22 cellular contexts compared by ENCODE assay signal in the genomic region with DNA sequence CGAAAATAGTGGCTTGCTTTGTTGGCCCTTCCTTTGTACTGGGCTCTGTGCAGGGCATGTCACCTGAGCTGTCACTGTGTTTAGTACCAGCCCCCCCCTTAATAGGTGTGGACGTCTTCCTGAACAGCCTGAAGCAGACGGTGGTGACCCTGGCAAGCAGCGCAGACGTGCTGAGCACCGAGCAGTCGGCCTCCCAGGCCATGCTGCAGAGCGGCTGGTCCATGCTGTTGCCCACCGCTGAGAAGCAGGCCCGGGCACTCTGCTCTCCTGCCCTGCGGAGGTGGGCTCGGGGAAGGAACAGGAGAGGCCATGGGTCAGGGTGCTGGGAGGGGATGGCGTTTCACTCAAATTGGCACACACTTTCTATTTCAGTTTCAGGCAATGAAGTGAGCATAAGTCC. TPM values are rescaled to one million over a fixed set of nuclear protein-coding genes. Genes with fewer than 3 reads are reported as not detected.
"Had no signal": no experiment of that assay in that cellular context is flagged by ENCODE, and none has a peak within 500 bp of the region (broad histone marks: within the 10 kb centered on the region; RNA-seq: fewer than 3 reads in every experiment).

No MANE protein-coding gene starts in this region.

RNA-seq across cellular contexts. Expression of a gene that starts 22.8 kb away (rescaled TPM):
- total RNA-seq: activated CD4-positive, alpha-beta memory T cell treated with anti-CD3 and anti-CD28 coated beads for 36 hours; activated CD4-positive, alpha-beta T cell treated with anti-CD3 and anti-CD28 coated beads for 36 hours; activated CD8-positive, alpha-beta memory T cell treated with anti-CD3 and anti-CD28 coated beads for 36 hours; activated CD8-positive, alpha-beta T cell treated with anti-CD3 and anti-CD28 coated beads for 36 hours; activated naive CD4-positive, alpha-beta T cell treated with anti-CD3 and anti-CD28 coated beads for 36 hours; activated naive CD4-positive, alpha-beta T cell treated with anti-CD3 and anti-CD28 coated beads, Interleukin-2, amount 50 U/mL, for 72 hours; activated naive CD8-positive, alpha-beta T cell treated with anti-CD3 and anti-CD28 coated beads for 36 hours; activated T-cell treated with anti-CD3 and anti-CD28 coated beads, Interleukin-2, amount 50 U/mL, for 4 hours; activated T-cell treated with anti-CD3 and anti-CD28 coated beads, Interleukin-2, amount 50 U/mL, for 72 hours; activated T-helper 1 cell treated with anti-CD3 and anti-CD28 coated beads, Interleukin-12 subunit alpha, Interleukin-12 subunit beta, Interleukin-2, Interleukin-4 antibody, amounts not matched to agents 30 ng/mL and 10 ng/mL and 1 ng/mL, durations not matched to agents 14 hours and 24 hours and 36 hours; activated T-helper 17 cell treated with anti-CD3 and anti-CD28 coated beads, Interleukin-2, amount 50 U/mL, for 72 hours; adrenal gland; aorta; astrocyte; body of pancreas; breast epithelium; cardiac septum; T-cell; T-helper 1 cell treated with Interleukin-12 subunit alpha and Interleukin-12 subunit beta and Interleukin-4 antibody, amounts not matched to agents 30 ng/mL and 1 ng/mL, for 36 hours; T-helper 17 cell; T-helper 2 cell treated with Interferon-gamma antibody and Interleukin-4, amounts not matched to agents 100 ng/mL and 5 ng/mL, for 36 hours; WTC11 had no signal
- polyA plus RNA-seq: adrenal gland, aorta had no signal

RNA-seq across cellular contexts. Expression of a gene that starts 43.3 kb away (rescaled TPM):
- total RNA-seq: activated T-cell treated with anti-CD3 and anti-CD28 coated beads, Interleukin-2, amount 50 U/mL, for 4 hours had no signal
